8 cellular contexts compared by ENCODE assay signal in the genomic region with DNA sequence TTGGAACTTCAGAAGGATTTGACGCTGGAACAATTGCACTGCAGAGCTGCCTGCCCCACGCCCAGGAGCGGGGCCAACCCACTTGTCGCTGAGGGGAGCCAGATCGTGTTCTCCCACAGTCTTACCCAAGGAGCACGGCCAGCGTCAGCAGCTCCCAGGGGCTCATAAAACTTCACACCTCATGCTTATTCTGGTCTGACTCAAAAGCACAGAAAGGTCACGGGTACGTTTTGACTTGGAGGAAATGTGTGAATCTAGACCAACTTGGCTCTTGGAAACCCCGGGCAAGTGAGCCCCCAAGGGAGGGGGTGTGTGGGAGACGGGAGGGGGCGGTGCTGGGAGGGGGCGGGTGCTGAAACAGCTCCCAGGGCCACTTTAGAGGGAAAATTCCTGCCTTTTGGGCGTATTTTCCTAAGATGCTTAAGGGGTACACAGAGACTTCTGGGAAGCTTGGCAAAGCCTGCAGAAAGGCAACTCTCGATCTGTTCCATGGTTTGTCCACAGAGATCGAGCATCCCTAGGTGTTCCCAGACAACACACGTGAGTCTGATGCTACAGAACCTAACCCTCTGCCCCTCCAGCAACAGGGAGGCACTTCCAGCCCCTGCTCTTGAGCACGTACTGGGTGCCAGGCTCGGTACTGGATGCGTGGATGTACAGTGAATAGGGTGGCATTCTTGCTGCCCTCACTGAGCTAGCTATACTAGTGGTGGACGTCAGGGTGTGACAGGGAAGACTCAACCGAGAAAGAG.
DNase-seq lines count a peak whose midpoint lies in the region; ATAC-seq and TF ChIP-seq lines count a peak whose summit lies in the region.

No MANE protein-coding gene starts in this region.

- H3K27ac Mint-ChIP-seq in CD4-positive, alpha-beta T cell = peak overlapping the region; percentile 42

- H3K27me3 Mint-ChIP-seq in CD4-positive, alpha-beta T cell = no peaks in the 10 kb centered on the region

- H3K4me3 ChIP-seq in cardiac muscle cell (no peak overlapping the region), skeletal muscle tissue (ENCODE audit: low read length in 3 of 3) (peak overlapping the region in 2 of 3 donors; percentile 31 to 35), PC-9 (no peak overlapping the region)

- DNase-seq in CD4-positive, alpha-beta T cell = no peak
- peak; percentile 81 for DNase-seq in activated CD8-positive, alpha-beta memory T cell treated with anti-CD3 and anti-CD28 coated beads, Interleukin-2, amount 50 U/mL, for 48 hours
- peak; percentile 31 to 87 for DNase-seq in cardiac muscle cell (ENCODE audit: low read depth in 1 of 2, low spot score in 1 of 2)
- no peak for DNase-seq in cerebellum (ENCODE audit: low spot score)
- no peak for DNase-seq in T-helper 9 cell
- DNase-seq in PC-9 = no peak
- no peak for DNase-seq in SKM-1 treated with dmso at 0.1 percent for 144 hours (lab: John Stamatoyannopoulos, UW; ENCODE audit: unreplicated experiment)

- H3K4me1 ChIP-seq in cardiac muscle cell (ENCODE audit: low read depth) (no peaks in the 10 kb centered on the region), skeletal muscle tissue (ENCODE audit: control insufficient read depth in 3 of 3, insufficient read depth in 3 of 3, low read length in 3 of 3) (peaks cover 12 to 14% (median 14%) of the 10 kb centered on the region in 3 donors), PC-9 (replicated peaks; ENCODE audit: insufficient read depth) (no peaks in the 10 kb centered on the region)

- H2AFZ ChIP-seq in PC-9 = no peak overlapping the region

- H3K9me2 ChIP-seq in PC-9 (ENCODE audit: insufficient read depth) = no peaks in the 10 kb centered on the region

- ATAC-seq in CD4-positive, alpha-beta T cell (ENCODE audit: poor library complexity) = no peak

- H3K4me1 Mint-ChIP-seq in CD4-positive, alpha-beta T cell (ENCODE audit: low read depth) = peaks cover 24% of the 10 kb centered on the region

- H3F3A ChIP-seq in PC-9 (ENCODE audit: insufficient read depth, low read depth) = no peaks in the 10 kb centered on the region

- H3K27me3 ChIP-seq in CD4-positive, alpha-beta T cell (ENCODE audit: control insufficient read depth, insufficient read depth, low read length) = no peaks in the 10 kb centered on the region
- H3K27me3 ChIP-seq in cardiac muscle cell = no peaks in the 10 kb centered on the region
- no peaks in the 10 kb centered on the region for H3K27me3 ChIP-seq in skeletal muscle tissue (ENCODE audit: control insufficient read depth in 3 of 3, insufficient read depth in 3 of 3, low read length in 3 of 3)
- H3K27me3 ChIP-seq in PC-9 (ENCODE audit: insufficient read depth, low read depth) = no peaks in the 10 kb centered on the region

- TF ChIP-seq CTCF in CD4-positive, alpha-beta T cell (IDR thresholded peaks at IDR 0.05) = no peak
- TF ChIP-seq CTCF in cardiac muscle cell (IDR thresholded peaks at IDR 0.05; ENCODE audit: low read depth, low read length) = no peak
- no peak for TF ChIP-seq CTCF in PC-9 (conservative IDR thresholded peaks at IDR 0.05)

- POLR2A ChIA-PET in CD4-positive, alpha-beta T cell (lab: Charles Lee) = interaction anchor here (1.0 to 1.1 kb wide), 3 partner anchors 9 to 85 kb away, joined by 3 to 4 read pairs (median 3); no protein-coding TSS in a partner anchor
- POLR2A ChIA-PET in PC-9 (lab: Charles Lee; ENCODE audit: unreplicated experiment) = no interaction called here

- CTCF ChIA-PET in CD4-positive, alpha-beta T cell (lab: Charles Lee) = no interaction called here
- CTCF ChIA-PET in PC-9 (lab: Charles Lee) = no interaction called here

- H3K9me3 ChIP-seq in CD4-positive, alpha-beta T cell (ENCODE audit: control insufficient read depth, low read length) = no peaks in the 10 kb centered on the region
- no peaks in the 10 kb centered on the region for H3K9me3 ChIP-seq in cardiac muscle cell (ENCODE audit: low read depth)
- H3K9me3 ChIP-seq in skeletal muscle tissue (ENCODE audit: control insufficient read depth in 3 of 3, low read length in 3 of 3) = no peaks in the 10 kb centered on the region
- H3K9me3 ChIP-seq in PC-9 (ENCODE audit: insufficient read depth, low read depth) = no peaks in the 10 kb centered on the region

- intact Hi-C loops in CD4-positive, alpha-beta T cell (cut with DNase I, micrococcal nuclease) = no loop called here
- intact Hi-C loops in PC-9 (cut with micrococcal nuclease; ENCODE audit: unreplicated experiment) = no loop called here

- no peak overlapping the region for H3K4me2 ChIP-seq in PC-9

- peaks cover 12% of the 10 kb centered on the region for H3K36me3 Mint-ChIP-seq in CD4-positive, alpha-beta T cell (ENCODE audit: low read depth)

- no TSS peak for BruUV-seq in PC-9 (replicated peaks; lab: Mats Ljungman, UMichigan)

- no peaks in the 10 kb centered on the region for H3K79me2 ChIP-seq in PC-9 (ENCODE audit: low read depth)

- H4K20me1 ChIP-seq in PC-9 (ENCODE audit: insufficient read depth) = no peaks in the 10 kb centered on the region

- H3K9ac ChIP-seq in skeletal muscle tissue (ENCODE audit: low read depth in 1 of 3, low read length in 3 of 3) = peak overlapping the region in 1 of 3 donors; percentile 68

- H3K36me3 ChIP-seq in cardiac muscle cell (no peaks in the 10 kb centered on the region), skeletal muscle tissue (ENCODE audit: control insufficient read depth in 3 of 3, insufficient read depth in 3 of 3, low read length in 3 of 3) (no peaks in the 10 kb centered on the region), PC-9 (ENCODE audit: low read depth) (no peaks in the 10 kb centered on the region)

- no peaks in the 10 kb centered on the region for H3K9me3 Mint-ChIP-seq in CD4-positive, alpha-beta T cell

- H3K4me3 Mint-ChIP-seq in CD4-positive, alpha-beta T cell = no peak overlapping the region

- no peak overlapping the region for H3K27ac ChIP-seq in CD4-positive, alpha-beta T cell (ENCODE audit: low read depth, low read length)
- H3K27ac ChIP-seq in cardiac muscle cell = no peak overlapping the region
- H3K27ac ChIP-seq in skeletal muscle tissue (ENCODE audit: low read depth, low read length) = no peak overlapping the region
- no peak overlapping the region for H3K27ac ChIP-seq in PC-9

Comparison
In these comparisons a context has a peak if more than half of its experiments do, and no peak if none do; other contexts are left out.
1. DNase-seq: peak in activated CD8-positive, alpha-beta memory T cell treated with anti-CD3 and anti-CD28 coated beads, Interleukin-2, amount 50 U/mL, for 48 hours (single experiment) and cardiac muscle cell (2 of 2); none in CD4-positive, alpha-beta T cell (0 of 10), cerebellum (single experiment), T-helper 9 cell (single experiment), PC-9 (0 of 2) and SKM-1 treated with dmso at 0.1 percent for 144 hours (single experiment).
2. H3K4me3 ChIP-seq: peak in skeletal muscle tissue (2 of 3); none in cardiac muscle cell (single experiment) and PC-9 (single experiment).